ENCODE assay signal across 8 cellular contexts in genomic region chr12:132327351-132328171, GRCh38. TPM values are rescaled to one million over a fixed set of nuclear protein-coding genes. Genes with fewer than 3 reads are reported as not detected.
DNase-seq lines count a peak whose midpoint lies in the region; ATAC-seq, FAIRE-seq and TF ChIP-seq lines count a peak whose summit lies in the region.

No MANE protein-coding gene starts in this region.

- peaks cover 38% of the 10 kb centered on the region for H3K27me3 Mint-ChIP-seq in astrocyte (ENCODE audit: low read depth, unreplicated experiment)
- peaks cover 26 to 78% of the 10 kb centered on the region in 2 donors for H3K27me3 Mint-ChIP-seq in effector memory CD8-positive, alpha-beta T cell

- H3K4me1 ChIP-seq in astrocyte (ENCODE audit: insufficient read depth, low read length) (peaks cover 16% of the 10 kb centered on the region), left lung (peaks cover 5 to 10% of the 10 kb centered on the region in 2 donors)

- peak overlapping the region; percentile 34 for H3K4me3 Mint-ChIP-seq in astrocyte (ENCODE audit: unreplicated experiment)
- H3K4me3 Mint-ChIP-seq in effector memory CD8-positive, alpha-beta T cell: no peak overlapping the region

- H3K36me3 Mint-ChIP-seq in astrocyte (ENCODE audit: low read depth, unreplicated experiment): no peaks in the 10 kb centered on the region
- no peaks in the 10 kb centered on the region for H3K36me3 Mint-ChIP-seq in effector memory CD8-positive, alpha-beta T cell (ENCODE audit: insufficient read depth)

- peak overlapping the region; percentile 80 for H3K27ac Mint-ChIP-seq in astrocyte (ENCODE audit: unreplicated experiment)
- no peak overlapping the region for H3K27ac Mint-ChIP-seq in effector memory CD8-positive, alpha-beta T cell

- H3K79me2 ChIP-seq in astrocyte (ENCODE audit: insufficient read depth, low read length): no peaks in the 10 kb centered on the region

- H3K4me1 Mint-ChIP-seq in astrocyte (ENCODE audit: low read depth, unreplicated experiment): peaks cover 20% of the 10 kb centered on the region
- H3K4me1 Mint-ChIP-seq in effector memory CD8-positive, alpha-beta T cell (ENCODE audit: low read depth in 2 of 2): no peaks in the 10 kb centered on the region

- intact Hi-C loops in left lung (cut with DNase I): no loop called here

- H3K36me3 ChIP-seq in astrocyte (ENCODE audit: insufficient read depth, low read length): no peaks in the 10 kb centered on the region
- H3K36me3 ChIP-seq in left lung: no peaks in the 10 kb centered on the region

- H3K27ac ChIP-seq in astrocyte (ENCODE audit: low read depth, low read length): peak overlapping the region; percentile 59
- H3K27ac ChIP-seq in left lung: no peak overlapping the region

- peak overlapping the region; percentile 41 for H2AFZ ChIP-seq in astrocyte (ENCODE audit: low read depth, low read length)

- no peaks in the 10 kb centered on the region for H3K9me3 ChIP-seq in astrocyte (ENCODE audit: insufficient read depth, low read depth, low read length)
- H3K9me3 ChIP-seq in left lung: no peaks in the 10 kb centered on the region

- H3K4me3 ChIP-seq in NB4 (ENCODE audit: low read depth, low read length) (peak overlapping the region; percentile 44), astrocyte (ENCODE audit: insufficient read depth, low read depth, low read length) (peak overlapping the region; percentile 16), left lung (no peak overlapping the region)

- H3K9ac ChIP-seq in astrocyte (ENCODE audit: low read length): peak overlapping the region; percentile 45

- TF ChIP-seq CTCF in NB4 (IDR thresholded peaks at IDR 0.05; ENCODE audit: low read depth, low read length): no peak
- no peak for TF ChIP-seq CTCF in astrocyte (IDR thresholded peaks at IDR 0.05; ENCODE audit: insufficient read depth, low read depth, low read length)
- TF ChIP-seq CTCF in left lung (IDR thresholded peaks at IDR 0.05): no peak

- peak overlapping the region; percentile 78 for H3K4me2 ChIP-seq in astrocyte (ENCODE audit: low read length)

- no peaks in the 10 kb centered on the region for H3K9me3 Mint-ChIP-seq in astrocyte (ENCODE audit: unreplicated experiment)
- H3K9me3 Mint-ChIP-seq in effector memory CD8-positive, alpha-beta T cell: no peaks in the 10 kb centered on the region

- H3K27me3 ChIP-seq in astrocyte (ENCODE audit: insufficient read depth, low read length): peaks cover 17% of the 10 kb centered on the region
- peaks cover 22 to 99% of the 10 kb centered on the region in 2 donors for H3K27me3 ChIP-seq in left lung

- DNase-seq in C1 segment of cervical spinal cord (lab: John Stamatoyannopoulos, UW) (peak in 10 of 14 donors; percentile 4 to 95 (median 26)), NB4 (ENCODE audit: low read depth) (peak; percentile 100), astrocyte (ENCODE audit: low read depth) (peak; percentile 87), left lung (peak; percentile 40 to 62)
- peak; percentile 58 to 63 for DNase-seq in stimulated activated CD8-positive, alpha-beta memory T cell treated with anti-CD3 and anti-CD28 coated beads, Interleukin-2, amount 100 ng/mL, for 48 hours (ENCODE audit: low read depth in 2 of 2)
- no peak for DNase-seq in effector memory CD8-positive, alpha-beta T cell

- H4K20me1 ChIP-seq in astrocyte (ENCODE audit: insufficient read depth, low read length): no peaks in the 10 kb centered on the region

- TF ChIP-seq POLR2A in NB4 (IDR thresholded peaks at IDR 0.05; ENCODE audit: extremely low read depth, insufficient read length): peak; percentile 35

- FAIRE-seq in astrocyte (lab: Jason Lieb, UNC): no peak

- ATAC-seq in left lung (peak; percentile 72), HG03139 (IDR thresholded peaks at IDR 0.05; ENCODE audit: unreplicated experiment) (no peak), GM21576 (IDR thresholded peaks at IDR 0.05; ENCODE audit: unreplicated experiment) (no peak)
- no peak for ATAC-seq in effector memory CD8-positive, alpha-beta T cell (replicated peaks)

RNA-seq across cellular contexts. Expression of gene GALNT9, which starts 1.8 kb away (rescaled TPM):
- total RNA-seq in astrocyte (2.1 and 2.7 TPM in 2 replicates), left lung (under 1 TPM in 1 of 2 donors, not detected in 1; 0.17 TPM)

Comparison
In these comparisons a context has a peak if more than half of its experiments do, and no peak if none do; other contexts are left out.
1. DNase-seq: peak in C1 segment of cervical spinal cord (10 of 14), NB4 (single experiment), astrocyte (single experiment), left lung (2 of 2) and stimulated activated CD8-positive, alpha-beta memory T cell treated with anti-CD3 and anti-CD28 coated beads, Interleukin-2, amount 100 ng/mL, for 48 hours (2 of 2); none in effector memory CD8-positive, alpha-beta T cell (0 of 3).
2. H3K4me3 ChIP-seq: peak in NB4 (single experiment) and astrocyte (single experiment); none in left lung (0 of 2).